10 cellular contexts compared by ENCODE assay signal in the genomic region with DNA sequence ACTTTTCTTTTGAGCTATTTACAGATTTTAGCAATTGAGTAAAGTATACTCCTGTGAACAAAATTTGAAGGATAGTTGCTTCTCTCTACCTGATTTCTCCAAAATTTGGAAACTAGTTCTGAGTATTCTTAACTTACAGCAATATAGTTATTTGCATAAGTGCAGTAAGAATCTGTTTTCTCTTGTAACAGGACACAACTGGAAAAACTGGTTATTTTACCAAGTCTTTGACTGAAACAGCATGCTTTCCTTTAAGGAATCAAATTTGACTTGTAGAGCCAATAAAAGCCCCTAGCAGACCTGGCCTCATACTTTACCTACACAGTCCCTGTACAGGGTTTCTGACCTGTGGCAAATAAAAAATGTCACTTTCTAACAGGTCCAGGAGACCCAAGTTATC.
"Had no signal": no experiment of that assay in that cellular context is flagged by ENCODE, and none has a peak within 500 bp of the region (broad histone marks: within the 10 kb centered on the region; RNA-seq: fewer than 3 reads in every experiment).

No MANE protein-coding gene starts in this region.

- ATAC-seq: HCT116, K562 had no signal

- H3K9me3 ChIP-seq: HAP-1 had no signal

- H3K9me3 Mint-ChIP-seq: HFFc6 had no signal

- H3K9ac ChIP-seq: GM23248 had no signal

- H3K4me3 Mint-ChIP-seq: HFFc6 had no signal

- H3K4me3 ChIP-seq: GM23248, HAP-1, K562 had no signal

- H3K36me3 ChIP-seq: HAP-1 had no signal

- H3K27ac Mint-ChIP-seq: HFFc6 had no signal

- H2AFZ ChIP-seq: GM23248 had no signal

- H3K27ac ChIP-seq: GM23248 had no signal

- FAIRE-seq: HTR-8/SVneo, K562 had no signal

- DNase-seq: GM23248, GOT3, H7, HFFc6, IMR-90, KG1 had no signal
